In genomic region chr10:114544045-114544659, GRCh38 we compare ENCODE assay signal across 8 cellular contexts.
A peak's percentile ranks its signal among the peaks of the same experiment; 100 is the strongest.
DNase-seq lines count a peak whose midpoint lies in the region; ATAC-seq and TF ChIP-seq lines count a peak whose summit lies in the region.

No MANE protein-coding gene starts in this region.

- H3K27ac Mint-ChIP-seq in type B pancreatic cell = peak overlapping the region; percentile 8

- H3K4me3 ChIP-seq in BE2C (ENCODE audit: low read depth, low read length) = no peak overlapping the region

- no peaks in the 10 kb centered on the region for H3K4me1 ChIP-seq in BE2C

- no peaks in the 10 kb centered on the region for H3K9me3 Mint-ChIP-seq in type B pancreatic cell

- no peak for TF ChIP-seq CTCF in type B pancreatic cell (conservative IDR thresholded peaks at IDR 0.05)
- TF ChIP-seq CTCF in BE2C (IDR thresholded peaks at IDR 0.05; ENCODE audit: low read depth, low read length) = no peak

- H3K27me3 ChIP-seq in BE2C = no peaks in the 10 kb centered on the region

- no peaks in the 10 kb centered on the region for H3K27me3 Mint-ChIP-seq in type B pancreatic cell

- peak; percentile 93 for ATAC-seq in HG03159 (IDR thresholded peaks at IDR 0.05; ENCODE audit: unreplicated experiment)

- peaks cover 10% of the 10 kb centered on the region for H3K4me1 Mint-ChIP-seq in type B pancreatic cell (ENCODE audit: unreplicated experiment)

- H3K36me3 Mint-ChIP-seq in type B pancreatic cell = no peaks in the 10 kb centered on the region

- H3K9me3 ChIP-seq in BE2C = no peaks in the 10 kb centered on the region

- H3K4me3 Mint-ChIP-seq in type B pancreatic cell = peak overlapping the region; percentile 15

- DNase-seq in GM19238 (ENCODE audit: insufficient read length, low spot score) (peak; percentile 74), germinal center (ENCODE audit: low spot score) (peak; percentile 74), type B pancreatic cell (ENCODE audit: extremely low spot score, unreplicated experiment) (no peak), head of caudate nucleus (no peak), BE2C (no peak), mesenteric fat pad (ENCODE audit: low spot score) (no peak)
- DNase-seq in activated CD4-positive, alpha-beta T cell treated with anti-CD3 and anti-CD28 coated beads for 1 hour = peak; percentile 47

- peaks cover 4% of the 10 kb centered on the region; the same call in 1 of the 2 replicates for H3K36me3 ChIP-seq in BE2C

- intact Hi-C loops in head of caudate nucleus (cut with DNase I) = loop anchor here (10.0 kb wide), 1 partner anchor 241 kb away; no protein-coding TSS in a partner anchor

Comparison
In these comparisons a context has a peak if more than half of its experiments do, and no peak if none do; other contexts are left out.
1. DNase-seq: peak in GM19238 (single experiment), activated CD4-positive, alpha-beta T cell treated with anti-CD3 and anti-CD28 coated beads for 1 hour (single experiment) and germinal center (single experiment); none in type B pancreatic cell (single experiment), head of caudate nucleus (0 of 42), BE2C (single experiment) and mesenteric fat pad (single experiment).